In the genomic region with DNA sequence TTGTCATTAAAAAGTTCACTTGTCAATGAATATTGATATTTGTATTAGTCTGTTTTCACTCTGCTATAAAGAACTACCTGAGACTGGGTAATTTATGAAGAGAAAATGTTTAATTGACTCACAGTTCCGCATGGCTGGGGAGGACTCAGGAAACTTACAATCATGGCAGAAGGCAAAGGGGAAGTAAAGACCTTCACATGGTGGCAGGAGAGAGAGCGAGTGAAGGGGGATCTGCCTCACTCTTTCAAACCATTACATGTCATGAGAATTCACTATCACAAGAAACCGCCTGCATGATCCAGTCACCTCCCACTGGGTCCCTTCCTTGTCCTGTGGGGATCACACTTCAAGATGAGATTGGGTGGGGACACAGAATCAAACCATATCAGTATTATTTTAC, we compare ENCODE assay signal across 2 cellular contexts.
TF ChIP-seq lines count a peak whose summit lies in the region.

No MANE protein-coding gene starts in this region.

TF ChIP-seq in liver, 16 proteins besides CTCF, POLR2A, EP300 and RAD21:
- TF ChIP-seq, protein P1, sequence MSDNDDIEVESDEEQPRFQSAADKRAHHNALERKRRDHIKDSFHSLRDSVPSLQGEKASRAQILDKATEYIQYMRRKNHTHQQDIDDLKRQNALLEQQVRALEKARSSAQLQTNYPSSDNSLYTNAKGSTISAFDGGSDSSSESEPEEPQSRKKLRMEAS (IDR thresholded peaks at IDR 0.05): no peak
- TF ChIP-seq NR2F2 (IDR thresholded peaks at IDR 0.05) (no peak), FOXA2 (IDR thresholded peaks at IDR 0.05) (no peak), RXRA (IDR thresholded peaks at IDR 0.05) (no peak), HNF4A (conservative IDR thresholded peaks at IDR 0.05) (no peak), JUND (IDR thresholded peaks at IDR 0.05) (no peak), HNF4G (IDR thresholded peaks at IDR 0.05) (no peak), YY1 (IDR thresholded peaks at IDR 0.05) (no peak), GABPA (IDR thresholded peaks at IDR 0.05 in 1 of 2, conservative IDR thresholded peaks at IDR 0.05 in 1 of 2) (no peak), SP1 (IDR thresholded peaks at IDR 0.05) (no peak), TAF1 (conservative IDR thresholded peaks at IDR 0.05) (no peak), EGR1 (IDR thresholded peaks at IDR 0.05; ENCODE audit: low read depth in 2 of 2) (no peak), FOXA1 (IDR thresholded peaks at IDR 0.05) (no peak)
- TF ChIP-seq, protein P2, sequence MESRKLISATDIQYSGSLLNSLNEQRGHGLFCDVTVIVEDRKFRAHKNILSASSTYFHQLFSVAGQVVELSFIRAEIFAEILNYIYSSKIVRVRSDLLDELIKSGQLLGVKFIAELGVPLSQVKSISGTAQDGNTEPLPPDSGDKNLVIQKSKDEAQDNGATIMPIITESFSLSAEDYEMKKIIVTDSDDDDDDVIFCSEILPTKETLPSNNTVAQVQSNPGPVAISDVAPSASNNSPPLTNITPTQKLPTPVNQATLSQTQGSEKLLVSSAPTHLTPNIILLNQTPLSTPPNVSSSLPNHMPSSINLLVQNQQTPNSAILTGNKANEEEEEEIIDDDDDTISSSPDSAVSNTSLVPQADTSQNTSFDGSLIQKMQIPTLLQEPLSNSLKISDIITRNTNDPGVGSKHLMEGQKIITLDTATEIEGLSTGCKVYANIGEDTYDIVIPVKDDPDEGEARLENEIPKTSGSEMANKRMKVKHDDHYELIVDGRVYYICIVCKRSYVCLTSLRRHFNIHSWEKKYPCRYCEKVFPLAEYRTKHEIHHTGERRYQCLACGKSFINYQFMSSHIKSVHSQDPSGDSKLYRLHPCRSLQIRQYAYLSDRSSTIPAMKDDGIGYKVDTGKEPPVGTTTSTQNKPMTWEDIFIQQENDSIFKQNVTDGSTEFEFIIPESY (IDR thresholded peaks at IDR 0.05): no peak
- TF ChIP-seq, protein P3, sequence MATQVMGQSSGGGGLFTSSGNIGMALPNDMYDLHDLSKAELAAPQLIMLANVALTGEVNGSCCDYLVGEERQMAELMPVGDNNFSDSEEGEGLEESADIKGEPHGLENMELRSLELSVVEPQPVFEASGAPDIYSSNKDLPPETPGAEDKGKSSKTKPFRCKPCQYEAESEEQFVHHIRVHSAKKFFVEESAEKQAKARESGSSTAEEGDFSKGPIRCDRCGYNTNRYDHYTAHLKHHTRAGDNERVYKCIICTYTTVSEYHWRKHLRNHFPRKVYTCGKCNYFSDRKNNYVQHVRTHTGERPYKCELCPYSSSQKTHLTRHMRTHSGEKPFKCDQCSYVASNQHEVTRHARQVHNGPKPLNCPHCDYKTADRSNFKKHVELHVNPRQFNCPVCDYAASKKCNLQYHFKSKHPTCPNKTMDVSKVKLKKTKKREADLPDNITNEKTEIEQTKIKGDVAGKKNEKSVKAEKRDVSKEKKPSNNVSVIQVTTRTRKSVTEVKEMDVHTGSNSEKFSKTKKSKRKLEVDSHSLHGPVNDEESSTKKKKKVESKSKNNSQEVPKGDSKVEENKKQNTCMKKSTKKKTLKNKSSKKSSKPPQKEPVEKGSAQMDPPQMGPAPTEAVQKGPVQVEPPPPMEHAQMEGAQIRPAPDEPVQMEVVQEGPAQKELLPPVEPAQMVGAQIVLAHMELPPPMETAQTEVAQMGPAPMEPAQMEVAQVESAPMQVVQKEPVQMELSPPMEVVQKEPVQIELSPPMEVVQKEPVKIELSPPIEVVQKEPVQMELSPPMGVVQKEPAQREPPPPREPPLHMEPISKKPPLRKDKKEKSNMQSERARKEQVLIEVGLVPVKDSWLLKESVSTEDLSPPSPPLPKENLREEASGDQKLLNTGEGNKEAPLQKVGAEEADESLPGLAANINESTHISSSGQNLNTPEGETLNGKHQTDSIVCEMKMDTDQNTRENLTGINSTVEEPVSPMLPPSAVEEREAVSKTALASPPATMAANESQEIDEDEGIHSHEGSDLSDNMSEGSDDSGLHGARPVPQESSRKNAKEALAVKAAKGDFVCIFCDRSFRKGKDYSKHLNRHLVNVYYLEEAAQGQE (IDR thresholded peaks at IDR 0.05): no peak
- TF ChIP-seq, protein P4, sequence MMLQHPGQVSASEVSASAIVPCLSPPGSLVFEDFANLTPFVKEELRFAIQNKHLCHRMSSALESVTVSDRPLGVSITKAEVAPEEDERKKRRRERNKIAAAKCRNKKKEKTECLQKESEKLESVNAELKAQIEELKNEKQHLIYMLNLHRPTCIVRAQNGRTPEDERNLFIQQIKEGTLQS (IDR thresholded peaks at IDR 0.05): no peak

TF ChIP-seq in HepG2, 621 proteins besides CTCF, POLR2A, EP300 and RAD21:
- TF ChIP-seq, protein P5, sequence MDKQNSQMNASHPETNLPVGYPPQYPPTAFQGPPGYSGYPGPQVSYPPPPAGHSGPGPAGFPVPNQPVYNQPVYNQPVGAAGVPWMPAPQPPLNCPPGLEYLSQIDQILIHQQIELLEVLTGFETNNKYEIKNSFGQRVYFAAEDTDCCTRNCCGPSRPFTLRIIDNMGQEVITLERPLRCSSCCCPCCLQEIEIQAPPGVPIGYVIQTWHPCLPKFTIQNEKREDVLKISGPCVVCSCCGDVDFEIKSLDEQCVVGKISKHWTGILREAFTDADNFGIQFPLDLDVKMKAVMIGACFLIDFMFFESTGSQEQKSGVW (CRISPR knock-in tag; IDR thresholded peaks at IDR 0.05; ENCODE audit: borderline replicate concordance): no peak
- TF ChIP-seq ZNF709 (CRISPR knock-in tag; IDR thresholded peaks at IDR 0.05): no peak
- no peak for TF ChIP-seq ZNF674 (CRISPR knock-in tag; IDR thresholded peaks at IDR 0.05; ENCODE audit: low read depth)
- no peak for TF ChIP-seq HNRNPH1 (optimal IDR thresholded peaks at IDR 0.05; ENCODE audit: low read depth, low read length)
- no peak for TF ChIP-seq NFKBIZ (CRISPR knock-in tag; IDR thresholded peaks at IDR 0.05)
- no peak for TF ChIP-seq ZNF616 (CRISPR knock-in tag; IDR thresholded peaks at IDR 0.05; ENCODE audit: low read depth)
- TF ChIP-seq, protein P6, sequence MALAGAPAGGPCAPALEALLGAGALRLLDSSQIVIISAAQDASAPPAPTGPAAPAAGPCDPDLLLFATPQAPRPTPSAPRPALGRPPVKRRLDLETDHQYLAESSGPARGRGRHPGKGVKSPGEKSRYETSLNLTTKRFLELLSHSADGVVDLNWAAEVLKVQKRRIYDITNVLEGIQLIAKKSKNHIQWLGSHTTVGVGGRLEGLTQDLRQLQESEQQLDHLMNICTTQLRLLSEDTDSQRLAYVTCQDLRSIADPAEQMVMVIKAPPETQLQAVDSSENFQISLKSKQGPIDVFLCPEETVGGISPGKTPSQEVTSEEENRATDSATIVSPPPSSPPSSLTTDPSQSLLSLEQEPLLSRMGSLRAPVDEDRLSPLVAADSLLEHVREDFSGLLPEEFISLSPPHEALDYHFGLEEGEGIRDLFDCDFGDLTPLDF (CRISPR knock-in tag; IDR thresholded peaks at IDR 0.05): no peak
- TF ChIP-seq ETV6 (CRISPR knock-in tag; conservative IDR thresholded peaks at IDR 0.05): no peak
- no peak for TF ChIP-seq DMAP1 (CRISPR knock-in tag; IDR thresholded peaks at IDR 0.05)
- no peak for TF ChIP-seq SNRNP70 (IDR thresholded peaks at IDR 0.05; ENCODE audit: low read depth, low read length)
- TF ChIP-seq, protein P7, sequence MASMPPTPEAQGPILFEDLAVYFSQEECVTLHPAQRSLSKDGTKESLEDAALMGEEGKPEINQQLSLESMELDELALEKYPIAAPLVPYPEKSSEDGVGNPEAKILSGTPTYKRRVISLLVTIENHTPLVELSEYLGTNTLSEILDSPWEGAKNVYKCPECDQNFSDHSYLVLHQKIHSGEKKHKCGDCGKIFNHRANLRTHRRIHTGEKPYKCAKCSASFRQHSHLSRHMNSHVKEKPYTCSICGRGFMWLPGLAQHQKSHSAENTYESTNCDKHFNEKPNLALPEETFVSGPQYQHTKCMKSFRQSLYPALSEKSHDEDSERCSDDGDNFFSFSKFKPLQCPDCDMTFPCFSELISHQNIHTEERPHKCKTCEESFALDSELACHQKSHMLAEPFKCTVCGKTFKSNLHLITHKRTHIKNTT (CRISPR knock-in tag; IDR thresholded peaks at IDR 0.05): no peak
- TF ChIP-seq KLF9 (CRISPR knock-in tag; IDR thresholded peaks at IDR 0.05; ENCODE audit: low read depth): no peak
- no peak for TF ChIP-seq PITX1 (CRISPR knock-in tag; IDR thresholded peaks at IDR 0.05)
